8 cellular contexts compared by ENCODE assay signal in genomic region chr14:35400707-35401421, GRCh38. TPM values are rescaled to one million over a fixed set of nuclear protein-coding genes. Genes with fewer than 3 reads are reported as not detected.
DNase-seq lines count a peak whose midpoint lies in the region; ATAC-seq, FAIRE-seq and TF ChIP-seq lines count a peak whose summit lies in the region.

No MANE protein-coding gene starts in this region.

- peaks cover 6% of the 10 kb centered on the region for H3K27me3 Mint-ChIP-seq in HFFc6 (ENCODE audit: insufficient read depth)

- DNase-seq in HFFc6: no peak
- DNase-seq in activated T-cell treated with anti-CD3 and anti-CD28 coated beads for 24 hours (ENCODE audit: low read depth): peak; percentile 34
- DNase-seq in stimulated activated CD4-positive, alpha-beta T cell treated with anti-CD3 and anti-CD28 coated beads, TNF-alpha, amount 100 ng/mL, for 24 hours (ENCODE audit: low read depth in 3 of 3): peak; percentile 25 to 64 (median 50)
- no peak for DNase-seq in urothelium cell line (ENCODE audit: low spot score)
- no peak for DNase-seq in H54 (ENCODE audit: insufficient read length, low spot score)
- no peak for DNase-seq in ecto neural progenitor cell (ENCODE audit: low spot score)

- H3K4me1 Mint-ChIP-seq in HFFc6 (ENCODE audit: low read depth): peaks cover 61% of the 10 kb centered on the region

- no peak overlapping the region; the same call in 1 of the 2 replicates for H3K27ac Mint-ChIP-seq in HFFc6

- H3K36me3 Mint-ChIP-seq in HFFc6 (ENCODE audit: low read depth): peaks cover 33% of the 10 kb centered on the region

- no peak for ATAC-seq in gastroesophageal sphincter
- ATAC-seq in GM21447 (IDR thresholded peaks at IDR 0.05; ENCODE audit: unreplicated experiment): no peak

- no peak for TF ChIP-seq EP300 in gastroesophageal sphincter (IDR thresholded peaks at IDR 0.05)

- 41 to 49% methylated on average over 10 of the region's 10 CpGs for WGBS in gastroesophageal sphincter (ENCODE audit: low coverage in 1 of 2), 2 donors

- no peaks in the 10 kb centered on the region for H3K27me3 ChIP-seq in gastroesophageal sphincter

- no peaks in the 10 kb centered on the region for H3K9me3 Mint-ChIP-seq in HFFc6

- H3K9me3 ChIP-seq in gastroesophageal sphincter: no peaks in the 10 kb centered on the region

- no peak for TF ChIP-seq CTCF in HFFc6 (IDR thresholded peaks at IDR 0.05)
- TF ChIP-seq CTCF in gastroesophageal sphincter (IDR thresholded peaks at IDR 0.05): no peak

- H3K27ac ChIP-seq in gastroesophageal sphincter: peak overlapping the region; percentile 91 to 100 (median 100)

- FAIRE-seq in urothelium cell line (lab: Jason Lieb, UNC) (no peak), H54 (lab: Jason Lieb, UNC) (no peak)

- peaks cover 0 to 54% (median 31%) of the 10 kb centered on the region in 3 donors for H3K4me1 ChIP-seq in gastroesophageal sphincter

- peak overlapping the region; percentile 97 to 98 for H3K4me3 ChIP-seq in gastroesophageal sphincter

- H3K36me3 ChIP-seq in gastroesophageal sphincter: peaks cover 8 to 60% of the 10 kb centered on the region in 2 donors

- TF ChIP-seq POLR2A in gastroesophageal sphincter (IDR thresholded peaks at IDR 0.05) (peak in 1 of 2 donors; percentile 14), H54 (IDR thresholded peaks at IDR 0.05; ENCODE audit: low read depth, low read length) (no peak)

- peak overlapping the region; percentile 53; the same call in 1 of the 2 replicates for H3K4me3 Mint-ChIP-seq in HFFc6

RNA-seq across cellular contexts. Expression of gene NFKBIA, which starts 3.7 kb away (rescaled TPM):
- 10 to 100 TPM; 27.6 to 52.1 (median 48.3) TPM for total RNA-seq in HFFc6 (2021; fragmentation: NEBNext Ultra II Directional; extraction: Animal tissue kit (Norgen Biotek cat#: 25700))
- 100 to 1,000 TPM; 285 to 493 (median 341) TPM for total RNA-seq in gastroesophageal sphincter

Comparison
In these comparisons a context has a peak if more than half of its experiments do, and no peak if none do; other contexts are left out.
1. DNase-seq: peak in activated T-cell treated with anti-CD3 and anti-CD28 coated beads for 24 hours (single experiment) and stimulated activated CD4-positive, alpha-beta T cell treated with anti-CD3 and anti-CD28 coated beads, TNF-alpha, amount 100 ng/mL, for 24 hours (3 of 3); none in HFFc6 (single experiment), urothelium cell line (single experiment), H54 (single experiment) and ecto neural progenitor cell (single experiment).
2. RNA of gene NFKBIA, which starts 3.7 kb away (total RNA-seq): 285 to 493 TPM in gastroesophageal sphincter; 27.6 to 52.1 TPM in HFFc6; every median in the first group is over 4 times any median in the second.